Comparison of ENCODE assay signal across 12 cellular contexts in genomic region chr12:13198921-13199320, GRCh38. TPM values are rescaled to one million over a fixed set of nuclear protein-coding genes. Genes with fewer than 3 reads are reported as not detected.
DNase-seq lines count a peak whose midpoint lies in the region; ATAC-seq and TF ChIP-seq lines count a peak whose summit lies in the region.
"Had no signal": no experiment of that assay in that cellular context is flagged by ENCODE, and none has a peak within 500 bp of the region (broad histone marks: within the 10 kb centered on the region; RNA-seq: fewer than 3 reads in every experiment).

No MANE protein-coding gene starts in this region.

- intact Hi-C loops in left lung (cut with DNase I) (no loop called here), stomach (cut with DNase I; ENCODE audit: low total_unique reads) (no loop called here), testis (cut with DNase I; ENCODE audit: low total_unique reads) (loop anchor here (5.0 kb wide), 1 partner anchor 97 kb away; the partner anchor contains the start of gene GSG1)

- H3K4me1 Mint-ChIP-seq in HFFc6 (ENCODE audit: low read depth) = peaks cover 86% of the 10 kb centered on the region

- peak overlapping the region; percentile 91 for H3K4me3 ChIP-seq in brain microvascular endothelial cell (ENCODE audit: low read depth, low read length)
- H3K4me3 ChIP-seq in left lung = peak overlapping the region; percentile 39 to 47
- H3K4me3 ChIP-seq in stomach = peak overlapping the region; percentile 37 to 49 (median 43)
- no peak overlapping the region for H3K4me3 ChIP-seq in testis

- TF ChIP-seq EP300 in stomach (IDR thresholded peaks at IDR 0.05) = no peak

- TF ChIP-seq POLR2A in stomach (IDR thresholded peaks at IDR 0.05) = no peak
- TF ChIP-seq POLR2A in testis (IDR thresholded peaks at IDR 0.05) = no peak

- ATAC-seq in left lung (no peak), HG03025 (IDR thresholded peaks at IDR 0.05; ENCODE audit: low FRiP score, unreplicated experiment) (no peak)

- WGBS in stomach, 5 donors = 60 to 82% (median 72%) methylated on average over 7 of the region's 7 CpGs
- 33 to 72% methylated on average over 6 to 7 of the region's 7 CpGs for WGBS in testis, 2 donors

- no peaks in the 10 kb centered on the region for H3K9me3 Mint-ChIP-seq in HFFc6

- H3K27me3 Mint-ChIP-seq in HFFc6 (ENCODE audit: insufficient read depth) = peaks cover 17% of the 10 kb centered on the region

- in situ Hi-C loops in brain microvascular endothelial cell (cut with HindIII; ENCODE audit: low pct_ligation_motif_present, low sequenced_read_pairs) = no loop called here

- TF ChIP-seq CTCF in HFFc6 (IDR thresholded peaks at IDR 0.05) (no peak), brain microvascular endothelial cell (IDR thresholded peaks at IDR 0.05; ENCODE audit: low read depth, low read length, missing control alignments) (no peak), left lung (IDR thresholded peaks at IDR 0.05) (no peak), stomach (IDR thresholded peaks at IDR 0.05) (no peak), testis (IDR thresholded peaks at IDR 0.05) (no peak)

- H3K4me1 ChIP-seq in left lung (peaks cover 56 to 76% of the 10 kb centered on the region in 2 donors), stomach (peaks cover 12 to 74% (median 26%) of the 10 kb centered on the region in 4 donors), testis (peaks cover 12% of the 10 kb centered on the region)

- no peaks in the 10 kb centered on the region for H3K9me3 ChIP-seq in left lung
- H3K9me3 ChIP-seq in stomach = no peaks in the 10 kb centered on the region
- no peaks in the 10 kb centered on the region for H3K9me3 ChIP-seq in testis

- peaks cover 66% of the 10 kb centered on the region for H3K36me3 Mint-ChIP-seq in HFFc6 (ENCODE audit: low read depth)

- H3K36me3 ChIP-seq in brain microvascular endothelial cell (replicated peaks) (no peaks in the 10 kb centered on the region), left lung (peaks cover 0 to 3% of the 10 kb centered on the region in 2 donors), stomach (no peaks in the 10 kb centered on the region), testis (ENCODE audit: low read depth, missing control alignments) (no peaks in the 10 kb centered on the region)

- peak overlapping the region; percentile 98 for H3K27ac Mint-ChIP-seq in HFFc6

- H3K4me3 Mint-ChIP-seq in HFFc6 = peak overlapping the region; percentile 98

- H3K27me3 ChIP-seq in brain microvascular endothelial cell (replicated peaks) = no peaks in the 10 kb centered on the region
- H3K27me3 ChIP-seq in left lung = no peaks in the 10 kb centered on the region
- peaks cover 0 to 7% (median 0%) of the 10 kb centered on the region in 3 donors for H3K27me3 ChIP-seq in stomach
- no peaks in the 10 kb centered on the region for H3K27me3 ChIP-seq in testis

- no peak for DNase-seq in HFFc6
- no peak for DNase-seq in brain microvascular endothelial cell
- DNase-seq in left lung = no peak
- no peak for DNase-seq in stomach
- no peak for DNase-seq in globus pallidus (ENCODE audit: low spot score)
- DNase-seq in NCI-H69 (lab: John Stamatoyannopoulos, UW) = no peak
- DNase-seq in testis = no peak
- DNase-seq: activated gamma-delta T cell; DMS79; MM.1S; stimulated activated CD4-positive, alpha-beta T cell treated with anti-CD3 and anti-CD28 coated beads, Interleukin-4, amount 100 ng/mL, for 24 hours had no signal

- H3K27ac ChIP-seq in brain microvascular endothelial cell (peak overlapping the region; percentile 86), left lung (peak overlapping the region; percentile 92 to 94), stomach (peak overlapping the region in 4 of 5 donors; percentile 83 to 92 (median 86)), testis (peak overlapping the region in 1 of 2 donors; percentile 89)

RNA-seq across cellular contexts. Expression of gene EMP1, which starts 2.4 kb away (rescaled TPM):
- total RNA-seq in HFFc6 (2021; fragmentation: NEBNext Ultra II Directional; extraction: Animal tissue kit (Norgen Biotek cat#: 25700)) = 100 to 1,000 TPM; 217 to 417 (median 356) TPM
- total RNA-seq in left lung (100 to 1,000 TPM; 276 to 369 TPM), stomach (100 to 1,000 TPM in 1 of 5 donors, 10 to 100 TPM in 3, 1 to 10 TPM in 1; 7.6 to 115 (median 23.9) TPM), testis (10 to 100 TPM; 14.1 to 29.2 TPM)
- polyA plus RNA-seq in stomach (100 to 1,000 TPM in 1 of 3 donors, 10 to 100 TPM in 1, 1 to 10 TPM in 1; 6.2 to 209 (median 12.5) TPM), testis (ENCODE audit: insufficient read depth, low read depth, low replicate concordance) (59.4 TPM)

Comparison
In these comparisons a context has a peak if more than half of its experiments do, and no peak if none do; other contexts are left out.
1. H3K4me3 ChIP-seq: peak in brain microvascular endothelial cell (single experiment), left lung (2 of 2) and stomach (4 of 4); none in testis (0 of 2).